In genomic region chr3:278300-279064, GRCh38 we compare ENCODE assay signal across 8 cellular contexts.
DNase-seq lines count a peak whose midpoint lies in the region; ATAC-seq and TF ChIP-seq lines count a peak whose summit lies in the region.
"Had no signal": no experiment of that assay in that cellular context is flagged by ENCODE, and none has a peak within 500 bp of the region (broad histone marks: within the 10 kb centered on the region; RNA-seq: fewer than 3 reads in every experiment).

No MANE protein-coding gene starts in this region.

- 60 to 72% (median 64%) methylated on average over 12 of the region's 12 CpGs for WGBS in spleen, 5 donors
- 74 to 80% methylated on average over 12 of the region's 12 CpGs for WGBS in heart right ventricle, 2 donors

- no peaks in the 10 kb centered on the region for H3K27me3 ChIP-seq in spleen (replicated peaks in 1 of 7)
- H3K27me3 ChIP-seq in MM.1S (replicated peaks; ENCODE audit: insufficient read depth, low read length): no peaks in the 10 kb centered on the region
- H3K27me3 ChIP-seq in heart right ventricle: no peaks in the 10 kb centered on the region

- H3K79me2 ChIP-seq in MM.1S (ENCODE audit: low read length): no peaks in the 10 kb centered on the region

- ATAC-seq in HG02884 (IDR thresholded peaks at IDR 0.05; ENCODE audit: unreplicated experiment): peak; percentile 70
- ATAC-seq in heart right ventricle: no peak

- H3K9me3 ChIP-seq in spleen (peaks cover 0 to 15% (median 11%) of the 10 kb centered on the region in 8 donors), MM.1S (replicated peaks; ENCODE audit: insufficient read depth, low read length) (no peaks in the 10 kb centered on the region), heart right ventricle (peaks cover 0 to 9% (median 0%) of the 10 kb centered on the region in 11 donors)

- H3K36me3 ChIP-seq in spleen (no peaks in the 10 kb centered on the region), MM.1S (replicated peaks; ENCODE audit: insufficient read depth, low read length) (no peaks in the 10 kb centered on the region), heart right ventricle (no peaks in the 10 kb centered on the region)

- H3K9me2 ChIP-seq in MM.1S (replicated peaks; ENCODE audit: insufficient read depth, low read length): no peaks in the 10 kb centered on the region

- H3F3A ChIP-seq in MM.1S (ENCODE audit: insufficient read depth, low read length): no peaks in the 10 kb centered on the region

- no peak for TF ChIP-seq CTCF in spleen (IDR thresholded peaks at IDR 0.05 in 8 of 11, conservative IDR thresholded peaks at IDR 0.05 in 3 of 11)
- TF ChIP-seq CTCF in MM.1S (IDR thresholded peaks at IDR 0.05; ENCODE audit: low read length): no peak
- TF ChIP-seq CTCF in heart right ventricle (IDR thresholded peaks at IDR 0.05): no peak

- no peak overlapping the region for H3K9ac ChIP-seq in MM.1S (ENCODE audit: low read length)

- peak; percentile 32 for TF ChIP-seq POLR2A in GM19099 (IDR thresholded peaks at IDR 0.05; ENCODE audit: extremely low read depth, insufficient read length, low read depth)
- no peak for TF ChIP-seq POLR2A in spleen (IDR thresholded peaks at IDR 0.05)

- DNase-seq in NCI-H2107 treated with DMSO at 0.1 percent for 48 hours (lab: John Stamatoyannopoulos, UW; ENCODE audit: unreplicated experiment) (peak; percentile 62), spleen (no peak), T-helper 1 cell (no peak), MM.1S (no peak), heart right ventricle (no peak)
- DNase-seq: HFFc6 had no signal

- H3K4me3 ChIP-seq in spleen: peak overlapping the region in 1 of 8 donors; percentile 22
- no peak overlapping the region for H3K4me3 ChIP-seq in MM.1S (ENCODE audit: low read length)
- H3K4me3 ChIP-seq in heart right ventricle: no peak overlapping the region

- H3K27ac ChIP-seq in spleen (peak overlapping the region; percentile 46 to 86 (median 76)), MM.1S (ENCODE audit: low read length) (no peak overlapping the region; the same call in 1 of the 2 replicates), heart right ventricle (no peak overlapping the region)

- no peak overlapping the region for H3K4me2 ChIP-seq in MM.1S (ENCODE audit: low read depth, low read length)

- intact Hi-C loops in spleen (cut with DNase I; ENCODE audit: low total_unique reads): no loop called here
- intact Hi-C loops in heart right ventricle (cut with DNase I): no loop called here

- H4K20me1 ChIP-seq in MM.1S (ENCODE audit: insufficient read depth, low read length): no peaks in the 10 kb centered on the region

- H3K4me1 ChIP-seq in spleen: peaks cover 0 to 40% (median 15%) of the 10 kb centered on the region in 6 donors
- H3K4me1 ChIP-seq in MM.1S (ENCODE audit: low read length): peaks cover 15% of the 10 kb centered on the region
- H3K4me1 ChIP-seq in heart right ventricle: no peaks in the 10 kb centered on the region

- H2AFZ ChIP-seq in MM.1S (ENCODE audit: low read length): no peak overlapping the region

Comparison
In these comparisons a context has a peak if more than half of its experiments do, and no peak if none do; other contexts are left out.
1. H3K27ac ChIP-seq: peak in spleen (8 of 8); none in MM.1S (single experiment) and heart right ventricle (0 of 10).